In the genomic region with DNA sequence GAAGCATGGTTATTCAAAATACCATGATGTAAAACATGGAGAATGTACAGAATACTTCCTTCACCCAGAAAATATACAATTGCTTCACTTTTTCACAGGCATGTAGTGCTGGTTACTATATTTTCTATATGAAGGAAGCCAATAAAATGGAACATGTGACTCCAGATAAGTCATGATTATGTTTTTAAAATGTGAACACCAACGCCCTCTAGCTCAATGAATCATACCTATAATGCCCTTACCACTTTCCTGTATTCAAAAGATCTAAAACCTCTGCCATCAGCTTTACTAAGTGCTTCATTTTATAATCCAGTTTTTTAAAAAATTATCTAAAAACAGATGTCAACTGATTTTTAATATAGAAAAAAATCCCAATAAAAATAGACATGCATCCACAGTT, we compare ENCODE assay signal across 20 cellular contexts. TPM values are rescaled to one million over a fixed set of nuclear protein-coding genes. Genes with fewer than 3 reads are reported as not detected.
DNase-seq lines count a peak whose midpoint lies in the region; ATAC-seq, FAIRE-seq and TF ChIP-seq lines count a peak whose summit lies in the region.
"Had no signal": no experiment of that assay in that cellular context is flagged by ENCODE, and none has a peak within 500 bp of the region (broad histone marks: within the 10 kb centered on the region; RNA-seq: fewer than 3 reads in every experiment).

No MANE protein-coding gene starts in this region.

- peaks cover 54% of the 10 kb centered on the region for H3K36me3 Mint-ChIP-seq in CD4-positive, alpha-beta T cell (ENCODE audit: low read depth)

- H4K91ac ChIP-seq in neuronal stem cell (ENCODE audit: low read depth, low read length, poor library complexity) = no peak overlapping the region

- no peak overlapping the region for H3K4me3 Mint-ChIP-seq in CD4-positive, alpha-beta T cell
- H3K4me3 Mint-ChIP-seq: stimulated activated memory B cell treated with anti-CD40 and anti-IgM and Interleukin-4, amounts not matched to agents 10 μg/mL and 1 μg/mL and 100 μg/mL, for 72 hours had no signal

- H2BK12ac ChIP-seq in neuronal stem cell (ENCODE audit: low read length) = no peak overlapping the region

- intact Hi-C loops in CD4-positive, alpha-beta T cell (cut with DNase I, micrococcal nuclease) = loop anchor here in 1 of 2 experiments (10.0 kb wide), 1 partner anchor 124 kb away; no protein-coding TSS in a partner anchor

- H3K79me1 ChIP-seq in neuronal stem cell (ENCODE audit: low read depth, low read length) = no peaks in the 10 kb centered on the region

- peaks cover 43% of the 10 kb centered on the region for H3K4me1 Mint-ChIP-seq in CD4-positive, alpha-beta T cell (ENCODE audit: low read depth)

- no peak overlapping the region for H2BK15ac ChIP-seq in neuronal stem cell (ENCODE audit: low read length)

- CTCF ChIA-PET in A549 (lab: Yijun Ruan, JAX) = interaction anchor here (0.7 kb wide), 2 partner anchors 9 to 21 kb away, joined by 3 read pairs; no protein-coding TSS in a partner anchor
- CTCF ChIA-PET in CD4-positive, alpha-beta T cell (lab: Charles Lee) = interaction anchor here (0.9 kb wide), 1 partner anchor 127 kb away, joined by 4 read pairs; no protein-coding TSS in a partner anchor

- no peak for TF ChIP-seq POLR2A in A549 (IDR thresholded peaks at IDR 0.05; ENCODE audit: low read length)

- H2BK5ac ChIP-seq in neuronal stem cell (ENCODE audit: low read length) = no peak overlapping the region

- no peak overlapping the region for H2AFZ ChIP-seq in neuronal stem cell (ENCODE audit: low read length)

- H3K27ac ChIP-seq in A549 (peak overlapping the region in 1 of 2 experiments; percentile 40; a peak in 1 of 6 replicates), foreskin keratinocyte (no peak overlapping the region), neuronal stem cell (replicated peaks; ENCODE audit: low read length) (no peak overlapping the region)
- H3K27ac ChIP-seq in CD4-positive, alpha-beta T cell (ENCODE audit: low read depth, low read length) = no peak overlapping the region
- H3K27ac ChIP-seq: thyroid gland had no signal

- TF ChIP-seq RAD21 in A549 (conservative IDR thresholded peaks at IDR 0.05 in 1 of 2, IDR thresholded peaks at IDR 0.05 in 1 of 2) = no peak

- TF ChIP-seq EP300 in A549 (IDR thresholded peaks at IDR 0.05) = no peak

- in situ Hi-C loops in ACHN (cut with HindIII; ENCODE audit: low pct_ligation_motif_present, low pct_unique_long_range_greater_than_20kb, low sequenced_read_pairs) = no loop called here

- H3K23ac ChIP-seq in neuronal stem cell (ENCODE audit: low read depth, low read length, poor library complexity) = no peak overlapping the region

- no peak overlapping the region for H3K4ac ChIP-seq in neuronal stem cell (ENCODE audit: low read length)

- POLR2A ChIA-PET in A549 (lab: Yijun Ruan, JAX) = no interaction called here
- POLR2A ChIA-PET in CD4-positive, alpha-beta T cell (lab: Charles Lee) = interaction anchor here (1.2 to 2.0 kb wide), 2 partner anchors 31 to 60 kb away, joined by 3 to 6 read pairs; no protein-coding TSS in a partner anchor

- H3K9me3 Mint-ChIP-seq in CD4-positive, alpha-beta T cell = no peaks in the 10 kb centered on the region
- H3K9me3 Mint-ChIP-seq: stimulated activated memory B cell treated with anti-CD40 and anti-IgM and Interleukin-4, amounts not matched to agents 10 μg/mL and 1 μg/mL and 100 μg/mL, for 72 hours had no signal

- H3K27ac Mint-ChIP-seq in CD4-positive, alpha-beta T cell = peak overlapping the region; percentile 62
- H3K27ac Mint-ChIP-seq: stimulated activated memory B cell treated with anti-CD40 and anti-IgM and Interleukin-4, amounts not matched to agents 10 μg/mL and 1 μg/mL and 100 μg/mL, for 72 hours had no signal

- H3K27me3 ChIP-seq in CD4-positive, alpha-beta T cell (ENCODE audit: control insufficient read depth, insufficient read depth, low read length) = no peaks in the 10 kb centered on the region
- no peaks in the 10 kb centered on the region for H3K27me3 ChIP-seq in foreskin keratinocyte
- H3K27me3 ChIP-seq in neuronal stem cell (ENCODE audit: control insufficient read depth in 3 of 3, insufficient read depth in 3 of 3, low read depth in 1 of 3, low read length in 3 of 3) = no peaks in the 10 kb centered on the region
- H3K27me3 ChIP-seq: thyroid gland had no signal

- TF ChIP-seq CTCF in A549 (IDR thresholded peaks at IDR 0.05) (no peak), foreskin keratinocyte (conservative IDR thresholded peaks at IDR 0.05) (peak; percentile 47)
- no peak for TF ChIP-seq CTCF in CD4-positive, alpha-beta T cell (IDR thresholded peaks at IDR 0.05)

- WGBS in A549 (ENCODE audit: missing lambda C conversion rate) = 22% methylated on average over 1 of the region's 1 CpG
- WGBS in neuronal stem cell (ENCODE audit: extremely low coverage in 2 of 2, insufficient read length in 2 of 2, insufficient replicate concordance in 1 of 2), 2 donors = no CpG with 5 or more reads among the region's 1 CpG

- peaks cover 85% of the 10 kb centered on the region for H3K4me1 ChIP-seq in A549
- H3K4me1 ChIP-seq in foreskin keratinocyte = peaks cover 7% of the 10 kb centered on the region
- H3K4me1 ChIP-seq in neuronal stem cell (ENCODE audit: control insufficient read depth in 2 of 2, insufficient read depth in 1 of 2, low read depth in 1 of 2, low read length in 2 of 2) = peaks cover 0 to 1% of the 10 kb centered on the region in 2 donors

- peak overlapping the region; percentile 7; the same call in 2 of the 3 replicates for H3K4me2 ChIP-seq in A549
- no peak overlapping the region for H3K4me2 ChIP-seq in neuronal stem cell (ENCODE audit: insufficient read depth, low read length, poor library complexity, severe bottlenecking)

- H3K18ac ChIP-seq in neuronal stem cell (ENCODE audit: low read length) = no peak overlapping the region

- no peaks in the 10 kb centered on the region for H3K27me3 Mint-ChIP-seq in CD4-positive, alpha-beta T cell
- H3K27me3 Mint-ChIP-seq: stimulated activated memory B cell treated with anti-CD40 and anti-IgM and Interleukin-4, amounts not matched to agents 10 μg/mL and 1 μg/mL and 100 μg/mL, for 72 hours had no signal

- no peak overlapping the region for H2BK120ac ChIP-seq in neuronal stem cell (ENCODE audit: low read depth, low read length)

- ATAC-seq in A549 (no peak), foreskin keratinocyte (peak; percentile 62)
- peak; percentile 44 for ATAC-seq in CD4-positive, alpha-beta T cell (ENCODE audit: poor library complexity)
- ATAC-seq: left cardiac atrium; right cardiac atrium; Right ventricle myocardium inferior; stimulated activated memory B cell treated with anti-CD40 and anti-IgM and Interleukin-4, amounts not matched to agents 10 μg/mL and 1 μg/mL and 100 μg/mL, for 72 hours had no signal

- H4K8ac ChIP-seq in neuronal stem cell (ENCODE audit: low read depth, low read length) = no peak overlapping the region

- peaks cover 7 to 69% of the 10 kb centered on the region in 2 donors for H3K36me3 ChIP-seq in neuronal stem cell (replicated peaks in 1 of 2; ENCODE audit: control insufficient read depth in 2 of 2, insufficient read depth in 2 of 2, low read length in 2 of 2)
- H3K36me3 ChIP-seq: thyroid gland had no signal

- no peak overlapping the region for H2AK5ac ChIP-seq in neuronal stem cell (ENCODE audit: low read depth, low read length)

- no peak for FAIRE-seq in A549 (lab: Jason Lieb, UNC)

- no peak overlapping the region for H3K14ac ChIP-seq in neuronal stem cell (ENCODE audit: low read length)

- no peak overlapping the region for H3K9ac ChIP-seq in neuronal stem cell (ENCODE audit: low read depth, low read length, poor library complexity)

- no peak overlapping the region for H3K4me3 ChIP-seq in A549
- H3K4me3 ChIP-seq in neuronal stem cell (ENCODE audit: low read length in 2 of 2) = no peak overlapping the region
- H3K4me3 ChIP-seq: thyroid gland had no signal

- H3K9me3 ChIP-seq in A549 = no peaks in the 10 kb centered on the region
- H3K9me3 ChIP-seq in CD4-positive, alpha-beta T cell (ENCODE audit: control insufficient read depth, low read length) = no peaks in the 10 kb centered on the region
- H3K9me3 ChIP-seq in neuronal stem cell (replicated peaks in 1 of 2; ENCODE audit: control insufficient read depth in 2 of 2, insufficient read depth in 1 of 2, low read depth in 1 of 2, low read length in 2 of 2) = peaks cover 0 to 2% of the 10 kb centered on the region in 2 donors
- H3K9me3 ChIP-seq: thyroid gland had no signal

- no peak for DNase-seq in A549 (ENCODE audit: low read depth in 1 of 2, low spot score in 1 of 2)
- DNase-seq in CD4-positive, alpha-beta T cell = no peak
- peak; percentile 10 for DNase-seq in RKO (ENCODE audit: low spot score)
- DNase-seq in foreskin keratinocyte = peak; percentile 13 to 47
- DNase-seq in ACHN = no peak
- no peak for DNase-seq in neuronal stem cell (ENCODE audit: low spot score)
- DNase-seq in KG1 (lab: John Stamatoyannopoulos, UW) = no peak
- DNase-seq: activated CD8-positive, alpha-beta memory T cell treated with anti-CD3 and anti-CD28 coated beads for 24 hours; amniotic stem cell; COR-L47; left cardiac atrium; NCI-H1092; NCI-H2081 treated with DMSO at 0.1 percent for 48 hours; NCI-H524 treated with DMSO at 0.1 percent for 48 hours; occipital lobe; right cardiac atrium; stimulated activated CD4-positive, alpha-beta T cell treated with anti-CD3 and anti-CD28 coated beads, Interleukin-15, amount 100 ng/mL, for 24 hours; thyroid gland had no signal

TF ChIP-seq in A549, 52 proteins besides CTCF, POLR2A, EP300 and RAD21 (continues in another document):
- TF ChIP-seq, protein P1, sequence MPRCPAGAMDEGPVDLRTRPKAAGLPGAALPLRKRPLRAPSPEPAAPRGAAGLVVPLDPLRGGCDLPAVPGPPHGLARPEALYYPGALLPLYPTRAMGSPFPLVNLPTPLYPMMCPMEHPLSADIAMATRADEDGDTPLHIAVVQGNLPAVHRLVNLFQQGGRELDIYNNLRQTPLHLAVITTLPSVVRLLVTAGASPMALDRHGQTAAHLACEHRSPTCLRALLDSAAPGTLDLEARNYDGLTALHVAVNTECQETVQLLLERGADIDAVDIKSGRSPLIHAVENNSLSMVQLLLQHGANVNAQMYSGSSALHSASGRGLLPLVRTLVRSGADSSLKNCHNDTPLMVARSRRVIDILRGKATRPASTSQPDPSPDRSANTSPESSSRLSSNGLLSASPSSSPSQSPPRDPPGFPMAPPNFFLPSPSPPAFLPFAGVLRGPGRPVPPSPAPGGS (IDR thresholded peaks at IDR 0.05) = no peak
- TF ChIP-seq FOSL2 (IDR thresholded peaks at IDR 0.05) (no peak), FOSL2 (CRISPR knock-in tag; IDR thresholded peaks at IDR 0.05) (0 out of 2 replicates have a peak, but pooled peaks have one; percentile 22), GATA3 (IDR thresholded peaks at IDR 0.05; ENCODE audit: borderline replicate concordance) (no peak)

RNA-seq across cellular contexts. Expression of a gene that starts 59.9 kb away (rescaled TPM):
- 217 and 229 TPM in 2 replicates for polyA plus RNA-seq in A549 (2011; rRNA removed)
- 42.4 TPM in 2 replicates for polyA plus RNA-seq in A549 (2012; cell fraction: cytosol; rRNA removed)
- 17.1 and 25.1 TPM in 2 replicates for polyA plus RNA-seq in A549 (2012; cell fraction: nucleus; rRNA removed)
- polyA plus RNA-seq in A549 (2017; fragmentation: RNase III; extraction: RNeasy Plus Mini Kit Qiagen cat#74134 plus additional on column Dnase treatment) = 121 to 133 TPM (median 131 TPM) in 3 replicates
- 204 and 226 TPM in 2 replicates for polyA minus RNA-seq in A549 (2011; rRNA and poly(A)+ RNA removed)
- 10 to 100 TPM; 80.4 to 83.0 TPM for total RNA-seq in CD4-positive, alpha-beta T cell
- total RNA-seq in foreskin keratinocyte = 110 and 118 TPM in 2 replicates
- 32.3 and 33.6 TPM in 2 replicates for polyA plus RNA-seq in foreskin keratinocyte
- 72.0 TPM for polyA plus RNA-seq in neuronal stem cell (2013, experiment 1 of 2)
- 69.8 TPM for polyA plus RNA-seq in neuronal stem cell (2013, experiment 2 of 2)

Comparison
In these comparisons a context has a peak if more than half of its experiments do, and no peak if none do; other contexts are left out.
1. ATAC-seq: peak in CD4-positive, alpha-beta T cell (single experiment) and foreskin keratinocyte (single experiment); none in A549 (0 of 2).
2. DNase-seq: peak in RKO (single experiment) and foreskin keratinocyte (2 of 2); none in A549 (0 of 2), CD4-positive, alpha-beta T cell (0 of 10), ACHN (single experiment), neuronal stem cell (single experiment) and KG1 (single experiment).